ENCODE assay signal across 23 cellular contexts in genomic region chr5:78751872-78752271, GRCh38.
A peak's percentile ranks its signal among the peaks of the same experiment; 100 is the strongest.
DNase-seq lines count a peak whose midpoint lies in the region; ATAC-seq and TF ChIP-seq lines count a peak whose summit lies in the region.
"Had no signal": no experiment of that assay in that cellular context is flagged by ENCODE, and none has a peak within 500 bp of the region (broad histone marks: within the 10 kb centered on the region; RNA-seq: fewer than 3 reads in every experiment).

No MANE protein-coding gene starts in this region.

- in situ Hi-C loops in mammary epithelial cell (cut with MboI; ENCODE audit: low sequenced_read_pairs in 2 of 2), result no loop called here

- H3K27me3 ChIP-seq in mammary epithelial cell (ENCODE audit: insufficient read depth, low read length) (no peaks in the 10 kb centered on the region), foreskin keratinocyte (no peaks in the 10 kb centered on the region), smooth muscle cell (ENCODE audit: low read depth) (no peaks in the 10 kb centered on the region)
- H3K27me3 ChIP-seq: BE2C had no signal

- no peak overlapping the region for H3K9ac ChIP-seq in mammary epithelial cell (ENCODE audit: insufficient read depth, low read length)
- no peak overlapping the region for H3K9ac ChIP-seq in smooth muscle cell (ENCODE audit: low read depth)

- no peak overlapping the region for H3K4me3 Mint-ChIP-seq in MCF 10A (ENCODE audit: unreplicated experiment)
- H3K4me3 Mint-ChIP-seq: CD4-positive, CD25-positive, alpha-beta regulatory T cell had no signal

- H3K4me2 ChIP-seq in mammary epithelial cell (ENCODE audit: insufficient read depth, low read depth, low read length) (no peak overlapping the region), smooth muscle cell (no peak overlapping the region)

- no peaks in the 10 kb centered on the region for H3K4me1 ChIP-seq in mammary epithelial cell (ENCODE audit: insufficient read depth, low read length)
- H3K4me1 ChIP-seq in foreskin keratinocyte, result no peaks in the 10 kb centered on the region
- no peaks in the 10 kb centered on the region for H3K4me1 ChIP-seq in smooth muscle cell (ENCODE audit: low read depth)

- H3K9me3 Mint-ChIP-seq in MCF 10A (ENCODE audit: unreplicated experiment), result no peaks in the 10 kb centered on the region
- H3K9me3 Mint-ChIP-seq: CD4-positive, CD25-positive, alpha-beta regulatory T cell had no signal

- H3K36me3 ChIP-seq in mammary epithelial cell (ENCODE audit: insufficient read depth, low read length), result no peaks in the 10 kb centered on the region
- H3K36me3 ChIP-seq in smooth muscle cell (ENCODE audit: low read depth), result no peaks in the 10 kb centered on the region
- H3K36me3 ChIP-seq: BE2C had no signal

- H3K4me3 ChIP-seq in mammary epithelial cell (replicated peaks in 1 of 3; ENCODE audit: insufficient read depth in 1 of 3, low read depth in 2 of 3, low read length in 3 of 3) (no peak overlapping the region), fibroblast of pulmonary artery (replicated peaks; ENCODE audit: low read depth, low read length) (no peak overlapping the region), smooth muscle cell (no peak overlapping the region)
- H3K4me3 ChIP-seq: GM12878 had no signal

- H3K27me3 Mint-ChIP-seq in MCF 10A (ENCODE audit: insufficient read depth, unreplicated experiment), result no peaks in the 10 kb centered on the region

- CTCF ChIA-PET in MCF 10A (lab: Yijun Ruan, JAX), result no interaction called here
- CTCF ChIA-PET in mammary epithelial cell (lab: Charles Lee; ENCODE audit: low non-redundant PET), result no interaction called here

- dilution Hi-C loops in mammary epithelial cell (cut with HindIII; ENCODE audit: low sequenced_read_pairs), result no loop called here

- ATAC-seq in HG02938 (IDR thresholded peaks at IDR 0.05; ENCODE audit: unreplicated experiment) (no peak), foreskin keratinocyte (no peak)
- ATAC-seq: GM12878 had no signal

- peaks cover 15% of the 10 kb centered on the region for H3F3A ChIP-seq in smooth muscle cell (ENCODE audit: low read depth)

- TF ChIP-seq CTCF in MCF 10A (IDR thresholded peaks at IDR 0.05; ENCODE audit: unreplicated experiment) (no peak), mammary epithelial cell (conservative IDR thresholded peaks at IDR 0.05 in 1 of 2, IDR thresholded peaks at IDR 0.05 in 1 of 2; ENCODE audit: extremely low read depth in 1 of 2, insufficient read depth in 1 of 2, low read depth in 1 of 2, low read length in 2 of 2) (no peak), fibroblast of pulmonary artery (IDR thresholded peaks at IDR 0.05; ENCODE audit: low read length, missing control alignments) (no peak), foreskin keratinocyte (conservative IDR thresholded peaks at IDR 0.05) (no peak), smooth muscle cell (IDR thresholded peaks at IDR 0.05; ENCODE audit: borderline replicate concordance, insufficient read depth, poor library complexity, severe bottlenecking) (no peak)

- DNase-seq in MCF 10A (ENCODE audit: unreplicated experiment) (peak; percentile 19), mammary epithelial cell (no peak), amniotic epithelial cell (ENCODE audit: low read depth) (peak; percentile 54), fibroblast of pulmonary artery (ENCODE audit: low read depth) (peak; percentile 50), foreskin keratinocyte (no peak), smooth muscle cell (lab: John Stamatoyannopoulos, UW; ENCODE audit: unreplicated experiment) (no peak), superior temporal gyrus (ENCODE audit: extremely low spot score) (no peak)
- DNase-seq: 8988T; BE2C; Caco-2; CD4-positive, CD25-positive, alpha-beta regulatory T cell; GF-D8; GOT3; KBM-7; NCI-H1048; NCI-H1436; NCI-H1930; NCI-H226; NCI-H524; NCI-H82; SHP77 had no signal

- intact Hi-C loops in MCF 10A (cut with micrococcal nuclease), result no loop called here
- intact Hi-C loops in mammary epithelial cell (cut with micrococcal nuclease), result no loop called here

- H3K27ac Mint-ChIP-seq in MCF 10A (ENCODE audit: low read depth, unreplicated experiment), result no peak overlapping the region

- 100% methylated on average over 1 of the region's 1 CpG for WGBS in mammary epithelial cell (ENCODE audit: low coverage, missing lambda C conversion rate)
- 14% methylated on average over 1 of the region's 1 CpG for WGBS in smooth muscle cell (ENCODE audit: low lambda C conversion rate)

- H2AFZ ChIP-seq in mammary epithelial cell (ENCODE audit: low read depth, low read length), result no peak overlapping the region
- H2AFZ ChIP-seq in smooth muscle cell (ENCODE audit: low read depth), result no peak overlapping the region

- H3K79me2 ChIP-seq in mammary epithelial cell (ENCODE audit: insufficient read depth, low read length), result no peaks in the 10 kb centered on the region
- H3K79me2 ChIP-seq in smooth muscle cell (ENCODE audit: low read depth), result no peaks in the 10 kb centered on the region

- H3K27ac ChIP-seq in mammary epithelial cell (ENCODE audit: insufficient read depth, low read depth, low read length) (no peak overlapping the region), foreskin keratinocyte (no peak overlapping the region), smooth muscle cell (ENCODE audit: low read depth) (no peak overlapping the region)

- no peaks in the 10 kb centered on the region for H4K20me1 ChIP-seq in mammary epithelial cell (ENCODE audit: insufficient read depth, low read length)
- H4K20me1 ChIP-seq in smooth muscle cell (ENCODE audit: low read depth), result no peaks in the 10 kb centered on the region

- BruUV-seq in MCF 10A (replicated peaks; lab: Mats Ljungman, UMichigan) (no TSS peak), mammary epithelial cell (replicated peaks; lab: Mats Ljungman, UMichigan) (no TSS peak)

- H3K9me3 ChIP-seq in mammary epithelial cell (replicated peaks; ENCODE audit: insufficient read depth, low read length) (no peaks in the 10 kb centered on the region), smooth muscle cell (replicated peaks; ENCODE audit: low read depth) (no peaks in the 10 kb centered on the region)
- H3K9me3 ChIP-seq: BE2C, Caco-2 had no signal

- H3K4me1 Mint-ChIP-seq in MCF 10A (ENCODE audit: insufficient read depth, unreplicated experiment), result peaks cover 6% of the 10 kb centered on the region
- H3K4me1 Mint-ChIP-seq: CD4-positive, CD25-positive, alpha-beta regulatory T cell had no signal

- POLR2A ChIA-PET in MCF 10A (lab: Yijun Ruan, JAX), result no interaction called here

- H3K36me3 Mint-ChIP-seq in MCF 10A (ENCODE audit: insufficient read depth, unreplicated experiment), result no peaks in the 10 kb centered on the region
- H3K36me3 Mint-ChIP-seq: CD4-positive, CD25-positive, alpha-beta regulatory T cell had no signal

Comparison
In these comparisons a context has a peak if more than half of its experiments do, and no peak if none do; other contexts are left out.
1. DNase-seq: peak in MCF 10A (single experiment), amniotic epithelial cell (single experiment) and fibroblast of pulmonary artery (single experiment); none in mammary epithelial cell (single experiment), foreskin keratinocyte (0 of 2), smooth muscle cell (single experiment) and superior temporal gyrus (single experiment).